Comparison of ENCODE assay signal across 26 cellular contexts in genomic region chr7:45230083-45230482, GRCh38.
"Had no signal": no experiment of that assay in that cellular context is flagged by ENCODE, and none has a peak within 500 bp of the region (broad histone marks: within the 10 kb centered on the region; RNA-seq: fewer than 3 reads in every experiment).

No MANE protein-coding gene starts in this region.

- H3K36me3 Mint-ChIP-seq: immature natural killer cell; memory B cell; natural killer cell; stimulated activated effector memory CD8-positive, alpha-beta T cell treated with anti-CD3 and anti-CD28 coated beads, Interleukin-12 subunit alpha, Interleukin-12 subunit beta, amount 100 ng/mL, for 72 hours; type B pancreatic cell had no signal

- H3K9me3 ChIP-seq: colonic mucosa, esophagus squamous epithelium, ovary, stomach, thyroid gland had no signal

- H3K4me3 ChIP-seq: colonic mucosa, esophagus squamous epithelium, lung, ovary, smooth muscle cell, stomach, thyroid gland had no signal

- ATAC-seq: left lobe of liver, natural killer cell, sciatic nerve had no signal

- DNase-seq: colonic mucosa; effector memory CD4-positive, alpha-beta T cell; esophagus squamous epithelium; foreskin melanocyte; glutamatergic neuron; hypothalamus; immature natural killer cell; islet precursor cell; natural killer cell; occipital lobe; ovary; stimulated activated CD4-positive, alpha-beta T cell treated with anti-CD3 and anti-CD28 coated beads, Interleukin-2, amount 100 ng/mL, for 24 hours; stimulated activated CD4-positive, alpha-beta T cell treated with anti-CD3 and anti-CD28 coated beads, Interleukin-4, amount 100 ng/mL, for 24 hours; stimulated activated naive CD4-positive, alpha-beta T cell treated with Interleukin-2 at 50 U/mL for 16 hours; stomach; thyroid gland had no signal

- H3K4me3 Mint-ChIP-seq: central memory CD8-positive, alpha-beta T cell; dendritic cell treated with granulocyte-macrophage colony-stimulating factor and Interleukin-4, amounts not matched to agents 40 ng/mL and 50 ng/mL, for 4 days; immature natural killer cell; memory B cell; natural killer cell; stimulated activated effector memory CD8-positive, alpha-beta T cell treated with anti-CD3 and anti-CD28 coated beads, Interleukin-12 subunit alpha, Interleukin-12 subunit beta, amount 100 ng/mL, for 72 hours; type B pancreatic cell had no signal

- H3K27ac Mint-ChIP-seq: dendritic cell treated with granulocyte-macrophage colony-stimulating factor and Interleukin-4, amounts not matched to agents 40 ng/mL and 50 ng/mL, for 4 days; immature natural killer cell; memory B cell; natural killer cell; progenitor cell of endocrine pancreas; stimulated activated effector memory CD8-positive, alpha-beta T cell treated with anti-CD3 and anti-CD28 coated beads, Interleukin-12 subunit alpha, Interleukin-12 subunit beta, amount 100 ng/mL, for 72 hours; type B pancreatic cell had no signal

- H3K9me3 Mint-ChIP-seq: central memory CD8-positive, alpha-beta T cell; dendritic cell treated with granulocyte-macrophage colony-stimulating factor and Interleukin-4, amounts not matched to agents 40 ng/mL and 50 ng/mL, for 4 days; memory B cell; natural killer cell; stimulated activated effector memory CD8-positive, alpha-beta T cell treated with anti-CD3 and anti-CD28 coated beads, Interleukin-12 subunit alpha, Interleukin-12 subunit beta, amount 100 ng/mL, for 72 hours; type B pancreatic cell had no signal

- H3K4me1 Mint-ChIP-seq: central memory CD8-positive, alpha-beta T cell; immature natural killer cell; memory B cell; natural killer cell; stimulated activated effector memory CD8-positive, alpha-beta T cell treated with anti-CD3 and anti-CD28 coated beads, Interleukin-12 subunit alpha, Interleukin-12 subunit beta, amount 100 ng/mL, for 72 hours had no signal

- H3K36me3 ChIP-seq: colonic mucosa, esophagus squamous epithelium, ovary, stomach, thyroid gland had no signal

- H3K27ac ChIP-seq: colonic mucosa, ovary, stomach had no signal

- H3K4me1 ChIP-seq: colonic mucosa, stomach, thyroid gland had no signal

- H3K27me3 ChIP-seq: colonic mucosa, ovary, thyroid gland had no signal
